ENCODE assay signal across 24 cellular contexts in genomic region chr1:40977721-40978120, GRCh38. TPM values are rescaled to one million over a fixed set of nuclear protein-coding genes. Genes with fewer than 3 reads are reported as not detected.
A peak's percentile ranks its signal among the peaks of the same experiment; 100 is the strongest.
DNase-seq lines count a peak whose midpoint lies in the region; ATAC-seq and TF ChIP-seq lines count a peak whose summit lies in the region.
"Had no signal": no experiment of that assay in that cellular context is flagged by ENCODE, and none has a peak within 500 bp of the region (broad histone marks: within the 10 kb centered on the region; RNA-seq: fewer than 3 reads in every experiment).

No MANE protein-coding gene starts in this region.

- no peak for DNase-seq in stimulated activated naive CD8-positive, alpha-beta T cell treated with anti-CD3 and anti-CD28 coated beads, Interleukin-15, amount 100 ng/mL, for 72 hours
- no peak for DNase-seq in activated T-helper 1 cell treated with anti-CD3 and anti-CD28 coated beads, Interleukin-12 subunit alpha, Interleukin-12 subunit beta, Interleukin-2, Interleukin-4 antibody, amounts not matched to agents 30 ng/mL and 10 ng/mL and 1 ng/mL, durations not matched to agents 14 hours and 24 hours and 36 hours (ENCODE audit: low spot score)
- DNase-seq in kidney tubule cell (ENCODE audit: low spot score), result peak; percentile 23
- no peak for DNase-seq in cerebellum (ENCODE audit: low spot score)
- DNase-seq in NCI-H2196 (lab: John Stamatoyannopoulos, UW; ENCODE audit: unreplicated experiment), result no peak
- DNase-seq in suprapubic skin (ENCODE audit: low spot score in 2 of 2), result no peak
- no peak for DNase-seq in effector memory CD8-positive, alpha-beta T cell
- DNase-seq: activated CD8-positive, alpha-beta memory T cell treated with anti-CD3 and anti-CD28 coated beads, Interleukin-2, amount 50 U/mL, for 4 hours; activated effector memory CD4-positive, alpha-beta T cell treated with Interleukin-2 at 50 U/mL for 16 hours; CD4-positive, alpha-beta memory T cell; DMS53; hypothalamus; kidney; natural killer cell; NCI-H1930; NCI-H446; NK-92 treated with Interleukin-12 subunit alpha and Interleukin-12 subunit beta, amount 100 ng/mL, for 24 hours; psoas muscle; RPMI8226; stimulated activated CD4-positive, alpha-beta T cell treated with anti-CD3 and anti-CD28 coated beads, Interleukin-4, amount 100 ng/mL, for 24 hours; uterus had no signal

- no peaks in the 10 kb centered on the region for H3K9me3 Mint-ChIP-seq in stimulated activated naive CD8-positive, alpha-beta T cell treated with anti-CD3 and anti-CD28 coated beads, Interleukin-15, Interleukin-2, amounts not matched to agents 100 ng/mL and 50 ng/mL, for 24 hours
- no peaks in the 10 kb centered on the region for H3K9me3 Mint-ChIP-seq in stimulated activated naive CD8-positive, alpha-beta T cell treated with anti-CD3 and anti-CD28 coated beads, Interleukin-15, amount 100 ng/mL, for 72 hours
- H3K9me3 Mint-ChIP-seq in activated T-helper 1 cell treated with anti-CD3 and anti-CD28 coated beads, Interleukin-12 subunit alpha, Interleukin-12 subunit beta, Interleukin-2, Interleukin-4 antibody, amounts not matched to agents 30 ng/mL and 10 ng/mL and 1 ng/mL, durations not matched to agents 14 hours and 24 hours and 36 hours, result no peaks in the 10 kb centered on the region
- no peaks in the 10 kb centered on the region for H3K9me3 Mint-ChIP-seq in effector memory CD8-positive, alpha-beta T cell
- H3K9me3 Mint-ChIP-seq: CD4-positive, alpha-beta memory T cell; natural killer cell had no signal

- 100% methylated on average over 1 of the region's 1 CpG for WGBS in suprapubic skin

- H3K36me3 ChIP-seq in suprapubic skin, result no peaks in the 10 kb centered on the region
- H3K36me3 ChIP-seq: uterus had no signal

- no peak overlapping the region for H3K4me3 ChIP-seq in suprapubic skin
- H3K4me3 ChIP-seq: K562, psoas muscle, skin epidermis, uterus had no signal

- H3K27ac ChIP-seq in suprapubic skin, result no peak overlapping the region
- H3K27ac ChIP-seq: psoas muscle, skin epidermis had no signal

- H3K36me3 Mint-ChIP-seq in stimulated activated naive CD8-positive, alpha-beta T cell treated with anti-CD3 and anti-CD28 coated beads, Interleukin-15, Interleukin-2, amounts not matched to agents 100 ng/mL and 50 ng/mL, for 24 hours (ENCODE audit: low read depth), result peaks cover 23% of the 10 kb centered on the region
- H3K36me3 Mint-ChIP-seq in activated T-helper 1 cell treated with anti-CD3 and anti-CD28 coated beads, Interleukin-12 subunit alpha, Interleukin-12 subunit beta, Interleukin-2, Interleukin-4 antibody, amounts not matched to agents 30 ng/mL and 10 ng/mL and 1 ng/mL, durations not matched to agents 14 hours and 24 hours and 36 hours (ENCODE audit: low read depth), result peaks cover 18% of the 10 kb centered on the region
- peaks cover 27% of the 10 kb centered on the region for H3K36me3 Mint-ChIP-seq in effector memory CD8-positive, alpha-beta T cell (ENCODE audit: insufficient read depth)
- H3K36me3 Mint-ChIP-seq: natural killer cell had no signal

- peaks cover 42% of the 10 kb centered on the region for H3K4me1 Mint-ChIP-seq in stimulated activated naive CD8-positive, alpha-beta T cell treated with anti-CD3 and anti-CD28 coated beads, Interleukin-15, Interleukin-2, amounts not matched to agents 100 ng/mL and 50 ng/mL, for 24 hours (ENCODE audit: low read depth)
- peaks cover 48% of the 10 kb centered on the region for H3K4me1 Mint-ChIP-seq in stimulated activated naive CD8-positive, alpha-beta T cell treated with anti-CD3 and anti-CD28 coated beads, Interleukin-15, amount 100 ng/mL, for 72 hours
- H3K4me1 Mint-ChIP-seq in activated T-helper 1 cell treated with anti-CD3 and anti-CD28 coated beads, Interleukin-12 subunit alpha, Interleukin-12 subunit beta, Interleukin-2, Interleukin-4 antibody, amounts not matched to agents 30 ng/mL and 10 ng/mL and 1 ng/mL, durations not matched to agents 14 hours and 24 hours and 36 hours (ENCODE audit: low read depth), result peaks cover 38% of the 10 kb centered on the region
- peaks cover 20 to 22% of the 10 kb centered on the region in 2 donors for H3K4me1 Mint-ChIP-seq in effector memory CD8-positive, alpha-beta T cell (ENCODE audit: low read depth in 2 of 2)

- ATAC-seq in stimulated activated naive CD8-positive, alpha-beta T cell treated with anti-CD3 and anti-CD28 coated beads, Interleukin-15, amount 100 ng/mL, for 72 hours, result no peak
- ATAC-seq in effector memory CD8-positive, alpha-beta T cell (replicated peaks), result no peak
- ATAC-seq: K562, natural killer cell, psoas muscle had no signal

- peaks cover 33% of the 10 kb centered on the region for H3K4me1 ChIP-seq in suprapubic skin

- H3K27ac Mint-ChIP-seq in stimulated activated naive CD8-positive, alpha-beta T cell treated with anti-CD3 and anti-CD28 coated beads, Interleukin-15, Interleukin-2, amounts not matched to agents 100 ng/mL and 50 ng/mL, for 24 hours, result no peak overlapping the region
- no peak overlapping the region for H3K27ac Mint-ChIP-seq in stimulated activated naive CD8-positive, alpha-beta T cell treated with anti-CD3 and anti-CD28 coated beads, Interleukin-15, amount 100 ng/mL, for 72 hours
- H3K27ac Mint-ChIP-seq in activated T-helper 1 cell treated with anti-CD3 and anti-CD28 coated beads, Interleukin-12 subunit alpha, Interleukin-12 subunit beta, Interleukin-2, Interleukin-4 antibody, amounts not matched to agents 30 ng/mL and 10 ng/mL and 1 ng/mL, durations not matched to agents 14 hours and 24 hours and 36 hours, result no peak overlapping the region
- H3K27ac Mint-ChIP-seq in effector memory CD8-positive, alpha-beta T cell, result no peak overlapping the region
- H3K27ac Mint-ChIP-seq: natural killer cell had no signal

- TF ChIP-seq POLR2A in suprapubic skin (IDR thresholded peaks at IDR 0.05), result no peak

- intact Hi-C loops in activated T-helper 1 cell treated with anti-CD3 and anti-CD28 coated beads, Interleukin-12 subunit alpha, Interleukin-12 subunit beta, Interleukin-2, Interleukin-4 antibody, amounts not matched to agents 30 ng/mL and 10 ng/mL and 1 ng/mL, durations not matched to agents 14 hours and 24 hours and 36 hours (cut with micrococcal nuclease), result loop anchor here (2.0 to 10.0 kb wide), 3 partner anchors 170 to 1479 kb away; partner anchors contain the start of genes PPCS, ZFP69B and ZMYND12

- H3K9me3 ChIP-seq in suprapubic skin, result no peaks in the 10 kb centered on the region
- H3K9me3 ChIP-seq: psoas muscle, uterus had no signal

- no peaks in the 10 kb centered on the region for H3K27me3 Mint-ChIP-seq in stimulated activated naive CD8-positive, alpha-beta T cell treated with anti-CD3 and anti-CD28 coated beads, Interleukin-15, Interleukin-2, amounts not matched to agents 100 ng/mL and 50 ng/mL, for 24 hours
- no peaks in the 10 kb centered on the region for H3K27me3 Mint-ChIP-seq in stimulated activated naive CD8-positive, alpha-beta T cell treated with anti-CD3 and anti-CD28 coated beads, Interleukin-15, amount 100 ng/mL, for 72 hours
- peaks cover 1% of the 10 kb centered on the region for H3K27me3 Mint-ChIP-seq in activated T-helper 1 cell treated with anti-CD3 and anti-CD28 coated beads, Interleukin-12 subunit alpha, Interleukin-12 subunit beta, Interleukin-2, Interleukin-4 antibody, amounts not matched to agents 30 ng/mL and 10 ng/mL and 1 ng/mL, durations not matched to agents 14 hours and 24 hours and 36 hours (ENCODE audit: insufficient read depth)
- no peaks in the 10 kb centered on the region for H3K27me3 Mint-ChIP-seq in effector memory CD8-positive, alpha-beta T cell
- H3K27me3 Mint-ChIP-seq: CD4-positive, alpha-beta memory T cell had no signal

- TF ChIP-seq EP300 in suprapubic skin (IDR thresholded peaks at IDR 0.05), result no peak

- H3K4me3 Mint-ChIP-seq in stimulated activated naive CD8-positive, alpha-beta T cell treated with anti-CD3 and anti-CD28 coated beads, Interleukin-15, Interleukin-2, amounts not matched to agents 100 ng/mL and 50 ng/mL, for 24 hours, result peak overlapping the region; percentile 5
- no peak overlapping the region for H3K4me3 Mint-ChIP-seq in stimulated activated naive CD8-positive, alpha-beta T cell treated with anti-CD3 and anti-CD28 coated beads, Interleukin-15, amount 100 ng/mL, for 72 hours
- peak overlapping the region; percentile 32 for H3K4me3 Mint-ChIP-seq in activated T-helper 1 cell treated with anti-CD3 and anti-CD28 coated beads, Interleukin-12 subunit alpha, Interleukin-12 subunit beta, Interleukin-2, Interleukin-4 antibody, amounts not matched to agents 30 ng/mL and 10 ng/mL and 1 ng/mL, durations not matched to agents 14 hours and 24 hours and 36 hours
- no peak overlapping the region for H3K4me3 Mint-ChIP-seq in effector memory CD8-positive, alpha-beta T cell

- TF ChIP-seq CTCF in suprapubic skin (IDR thresholded peaks at IDR 0.05), result no peak

- no peaks in the 10 kb centered on the region for H3K27me3 ChIP-seq in suprapubic skin
- H3K27me3 ChIP-seq: uterus had no signal

RNA-seq across cellular contexts. Expression of gene CTPS1, which starts 1.8 kb away (rescaled TPM):
- total RNA-seq in activated T-helper 1 cell treated with anti-CD3 and anti-CD28 coated beads, Interleukin-12 subunit alpha, Interleukin-12 subunit beta, Interleukin-2, Interleukin-4 antibody, amounts not matched to agents 30 ng/mL and 10 ng/mL and 1 ng/mL, durations not matched to agents 14 hours and 24 hours and 36 hours, result 172 and 174 TPM in 2 replicates
- 19.1 TPM for total RNA-seq in cerebellum
- total RNA-seq in suprapubic skin, result 10 to 100 TPM; 15.9 to 23.6 (median 20.0) TPM

RNA-seq across cellular contexts. Expression of gene SLFNL1, which starts 43.8 kb away (rescaled TPM):
- total RNA-seq in activated T-helper 1 cell treated with anti-CD3 and anti-CD28 coated beads, Interleukin-12 subunit alpha, Interleukin-12 subunit beta, Interleukin-2, Interleukin-4 antibody, amounts not matched to agents 30 ng/mL and 10 ng/mL and 1 ng/mL, durations not matched to agents 14 hours and 24 hours and 36 hours, result 0.18 TPM in 1 of 2 replicates, not detected in the other
- total RNA-seq in cerebellum (3.4 TPM), suprapubic skin (under 1 TPM in 3 of 4 donors, not detected in 1; 0.42 to 0.97 (median 0.60) TPM)

Comparison
In these comparisons a context has a peak if more than half of its experiments do, and no peak if none do; other contexts are left out.
1. H3K4me3 Mint-ChIP-seq: peak in stimulated activated naive CD8-positive, alpha-beta T cell treated with anti-CD3 and anti-CD28 coated beads, Interleukin-15, Interleukin-2, amounts not matched to agents 100 ng/mL and 50 ng/mL, for 24 hours (single experiment) and activated T-helper 1 cell treated with anti-CD3 and anti-CD28 coated beads, Interleukin-12 subunit alpha, Interleukin-12 subunit beta, Interleukin-2, Interleukin-4 antibody, amounts not matched to agents 30 ng/mL and 10 ng/mL and 1 ng/mL, durations not matched to agents 14 hours and 24 hours and 36 hours (single experiment); none in stimulated activated naive CD8-positive, alpha-beta T cell treated with anti-CD3 and anti-CD28 coated beads, Interleukin-15, amount 100 ng/mL, for 72 hours (0 of 2) and effector memory CD8-positive, alpha-beta T cell (0 of 2).